ENCODE assay signal across 11 cellular contexts in genomic region chr2:217277646-217278048, GRCh38.
DNase-seq lines count a peak whose midpoint lies in the region; ATAC-seq and TF ChIP-seq lines count a peak whose summit lies in the region.
"Had no signal": no experiment of that assay in that cellular context is flagged by ENCODE, and none has a peak within 500 bp of the region (broad histone marks: within the 10 kb centered on the region; RNA-seq: fewer than 3 reads in every experiment).

No MANE protein-coding gene starts in this region.

- DNase-seq in EH (ENCODE audit: low read depth) (peak; percentile 94), SW 1271 (lab: John Stamatoyannopoulos, UW) (peak; percentile 15 to 27), foreskin keratinocyte (peak; percentile 87 to 97), putamen (ENCODE audit: low spot score) (peak; percentile 72), NCI-H524 (lab: John Stamatoyannopoulos, UW) (no peak), NCI-H748 (lab: John Stamatoyannopoulos, UW; ENCODE audit: unreplicated experiment) (no peak), DMS79 (lab: John Stamatoyannopoulos, UW) (no peak)
- DNase-seq in T-helper 2 cell treated with Interferon-gamma antibody and Interleukin-4, amounts not matched to agents 5 μg/mL and 100 μg/mL, for 36 hours (ENCODE audit: low spot score): no peak
- DNase-seq: activated effector memory CD4-positive, alpha-beta T cell treated with Interleukin-2 at 50 U/mL for 16 hours; DND-41 had no signal

- no peak overlapping the region for H3K4me3 Mint-ChIP-seq in T-helper 2 cell treated with Interferon-gamma antibody and Interleukin-4, amounts not matched to agents 5 μg/mL and 100 μg/mL, for 36 hours

- H3K36me3 Mint-ChIP-seq in T-helper 2 cell treated with Interferon-gamma antibody and Interleukin-4, amounts not matched to agents 5 μg/mL and 100 μg/mL, for 36 hours (ENCODE audit: low read depth): no peaks in the 10 kb centered on the region

- peak; percentile 94 for ATAC-seq in foreskin keratinocyte

- TF ChIP-seq CTCF in foreskin keratinocyte (conservative IDR thresholded peaks at IDR 0.05): no peak

- no peaks in the 10 kb centered on the region for H3K27me3 ChIP-seq in foreskin keratinocyte
- H3K27me3 ChIP-seq: uterus had no signal

- no peaks in the 10 kb centered on the region for H3K27me3 Mint-ChIP-seq in T-helper 2 cell treated with Interferon-gamma antibody and Interleukin-4, amounts not matched to agents 5 μg/mL and 100 μg/mL, for 36 hours (ENCODE audit: low read depth)

- no peak overlapping the region for H3K27ac Mint-ChIP-seq in T-helper 2 cell treated with Interferon-gamma antibody and Interleukin-4, amounts not matched to agents 5 μg/mL and 100 μg/mL, for 36 hours

- H3K4me1 Mint-ChIP-seq in T-helper 2 cell treated with Interferon-gamma antibody and Interleukin-4, amounts not matched to agents 5 μg/mL and 100 μg/mL, for 36 hours (ENCODE audit: low read depth): no peaks in the 10 kb centered on the region

- peaks cover 14% of the 10 kb centered on the region for H3K4me1 ChIP-seq in foreskin keratinocyte
- H3K4me1 ChIP-seq: uterus had no signal

- H3K27ac ChIP-seq in foreskin keratinocyte: peak overlapping the region; percentile 7

- H3K9me3 Mint-ChIP-seq in T-helper 2 cell treated with Interferon-gamma antibody and Interleukin-4, amounts not matched to agents 5 μg/mL and 100 μg/mL, for 36 hours: no peaks in the 10 kb centered on the region

Comparison
In these comparisons a context has a peak if more than half of its experiments do, and no peak if none do; other contexts are left out.
1. DNase-seq: peak in EH (single experiment), SW 1271 (2 of 2), foreskin keratinocyte (2 of 2) and putamen (single experiment); none in NCI-H524 (0 of 2), NCI-H748 (single experiment), T-helper 2 cell treated with Interferon-gamma antibody and Interleukin-4, amounts not matched to agents 5 μg/mL and 100 μg/mL, for 36 hours (single experiment) and DMS79 (single experiment).